1 cellular context compared by ENCODE assay signal in the genomic region with DNA sequence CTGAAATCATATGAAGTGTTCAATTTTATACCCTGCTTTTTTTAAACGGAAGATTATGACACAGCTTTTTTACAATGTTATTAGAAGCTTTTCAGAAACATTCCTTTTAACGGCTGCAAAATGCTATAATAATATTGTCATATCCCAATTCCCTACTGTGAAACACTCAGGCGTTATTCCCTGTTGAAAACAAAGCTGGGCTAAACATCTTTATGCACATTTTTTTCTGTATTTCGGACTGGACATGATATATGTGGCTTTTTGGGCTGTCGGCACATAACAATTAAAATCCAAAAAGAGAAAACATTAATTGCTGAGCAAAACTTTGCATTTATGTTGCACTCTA.
TF ChIP-seq lines count a peak whose summit lies in the region.

No MANE protein-coding gene starts in this region.

TF ChIP-seq in IMR-90, 13 proteins besides CTCF, POLR2A, EP300 and RAD21 (continued from another document):
- TF ChIP-seq, protein P1, sequence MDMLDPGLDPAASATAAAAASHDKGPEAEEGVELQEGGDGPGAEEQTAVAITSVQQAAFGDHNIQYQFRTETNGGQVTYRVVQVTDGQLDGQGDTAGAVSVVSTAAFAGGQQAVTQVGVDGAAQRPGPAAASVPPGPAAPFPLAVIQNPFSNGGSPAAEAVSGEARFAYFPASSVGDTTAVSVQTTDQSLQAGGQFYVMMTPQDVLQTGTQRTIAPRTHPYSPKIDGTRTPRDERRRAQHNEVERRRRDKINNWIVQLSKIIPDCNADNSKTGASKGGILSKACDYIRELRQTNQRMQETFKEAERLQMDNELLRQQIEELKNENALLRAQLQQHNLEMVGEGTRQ (IDR thresholded peaks at IDR 0.05; ENCODE audit: low read depth, low read length) = no peak
- TF ChIP-seq FOS (IDR thresholded peaks at IDR 0.05; ENCODE audit: low read depth, low read length) (no peak), MAZ (IDR thresholded peaks at IDR 0.05; ENCODE audit: borderline replicate concordance, low read depth, low read length) (no peak), RFX5 (IDR thresholded peaks at IDR 0.05; ENCODE audit: low read depth, low read length) (no peak), BHLHE40 (IDR thresholded peaks at IDR 0.05; ENCODE audit: low read depth, low read length) (no peak), MAFK (IDR thresholded peaks at IDR 0.05; ENCODE audit: low read depth, low read length) (no peak), SMC3 (IDR thresholded peaks at IDR 0.05; ENCODE audit: low read depth, low read length) (no peak), NFE2L2 (IDR thresholded peaks at IDR 0.05; ENCODE audit: low read depth, low read length) (no peak), ELK1 (IDR thresholded peaks at IDR 0.05; ENCODE audit: borderline replicate concordance, low read depth, low read length) (no peak), MXI1 (IDR thresholded peaks at IDR 0.05; ENCODE audit: borderline replicate concordance, low read depth, low read length) (no peak)
